8 cellular contexts compared by ENCODE assay signal in the genomic region with DNA sequence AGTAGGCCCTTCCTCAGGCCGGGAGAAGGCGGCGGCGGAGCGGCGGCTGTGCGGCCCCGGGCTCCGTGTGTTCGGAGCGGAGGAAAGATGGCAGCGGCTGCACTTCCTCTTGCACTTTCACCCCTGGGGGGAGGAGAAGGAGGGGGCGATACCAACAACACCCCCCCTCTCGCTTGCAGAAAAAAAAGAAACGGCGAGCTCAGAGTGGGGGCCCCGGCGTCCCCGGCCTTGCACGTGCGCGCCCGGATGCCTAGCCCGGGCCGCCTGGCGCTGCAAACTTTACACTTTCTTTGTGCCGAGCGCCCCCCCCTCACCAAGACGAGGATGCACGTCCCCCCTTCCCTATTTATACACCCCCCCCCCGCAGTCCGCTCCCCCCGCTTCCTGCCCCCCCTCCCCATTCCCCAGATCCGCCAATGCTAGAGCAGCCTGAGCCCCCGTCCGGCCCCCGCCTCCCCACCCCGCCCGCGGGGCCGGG. TPM values are rescaled to one million over a fixed set of nuclear protein-coding genes. Genes with fewer than 3 reads are reported as not detected.
A peak's percentile ranks its signal among the peaks of the same experiment; 100 is the strongest.
DNase-seq lines count a peak whose midpoint lies in the region; ATAC-seq and TF ChIP-seq lines count a peak whose summit lies in the region.

A gene with protein sequence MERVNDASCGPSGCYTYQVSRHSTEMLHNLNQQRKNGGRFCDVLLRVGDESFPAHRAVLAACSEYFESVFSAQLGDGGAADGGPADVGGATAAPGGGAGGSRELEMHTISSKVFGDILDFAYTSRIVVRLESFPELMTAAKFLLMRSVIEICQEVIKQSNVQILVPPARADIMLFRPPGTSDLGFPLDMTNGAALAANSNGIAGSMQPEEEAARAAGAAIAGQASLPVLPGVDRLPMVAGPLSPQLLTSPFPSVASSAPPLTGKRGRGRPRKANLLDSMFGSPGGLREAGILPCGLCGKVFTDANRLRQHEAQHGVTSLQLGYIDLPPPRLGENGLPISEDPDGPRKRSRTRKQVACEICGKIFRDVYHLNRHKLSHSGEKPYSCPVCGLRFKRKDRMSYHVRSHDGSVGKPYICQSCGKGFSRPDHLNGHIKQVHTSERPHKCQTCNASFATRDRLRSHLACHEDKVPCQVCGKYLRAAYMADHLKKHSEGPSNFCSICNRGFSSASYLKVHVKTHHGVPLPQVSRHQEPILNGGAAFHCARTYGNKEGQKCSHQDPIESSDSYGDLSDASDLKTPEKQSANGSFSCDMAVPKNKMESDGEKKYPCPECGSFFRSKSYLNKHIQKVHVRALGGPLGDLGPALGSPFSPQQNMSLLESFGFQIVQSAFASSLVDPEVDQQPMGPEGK (minus strand): TSS at position 92 of the 478 bp plus-strand sequence. CDS start 744 bp downstream, outside the sequence.

- H3K4me1 ChIP-seq in RWPE2 (ENCODE audit: insufficient read depth, poor library complexity, severe bottlenecking) (peaks cover 18% of the 10 kb centered on the region), thoracic aorta (ENCODE audit: control insufficient read depth in 1 of 2, low read depth in 2 of 2) (peaks cover 22 to 40% of the 10 kb centered on the region in 2 donors)

- peaks cover 40% of the 10 kb centered on the region for H3K36me3 Mint-ChIP-seq in activated naive CD4-positive, alpha-beta T cell treated with anti-CD3 and anti-CD28 coated beads, Interleukin-2, amount 10 ng/mL, durations not matched to agents 7 days and 5 days

- H3K27me3 Mint-ChIP-seq in activated naive CD4-positive, alpha-beta T cell treated with anti-CD3 and anti-CD28 coated beads, Interleukin-2, amount 10 ng/mL, durations not matched to agents 7 days and 5 days, result peaks cover 10% of the 10 kb centered on the region

- no peaks in the 10 kb centered on the region for H3K27me3 ChIP-seq in BJ (ENCODE audit: control insufficient read depth, insufficient read depth, low read length)
- no peaks in the 10 kb centered on the region for H3K27me3 ChIP-seq in RWPE2 (ENCODE audit: insufficient read depth, poor library complexity, severe bottlenecking)
- no peaks in the 10 kb centered on the region for H3K27me3 ChIP-seq in thoracic aorta (replicated peaks; ENCODE audit: insufficient read depth)

- CTCF ChIA-PET in BJ (lab: Yijun Ruan, JAX), result interaction anchor here (0.6 to 1.5 kb wide), 6 partner anchors 9 to 173 kb away, joined by 3 to 6 read pairs (median 4); no protein-coding TSS in a partner anchor
- CTCF ChIA-PET in activated naive CD4-positive, alpha-beta T cell treated with anti-CD3 and anti-CD28 coated beads, Interleukin-2, amount 10 ng/mL, durations not matched to agents 7 days and 5 days (lab: Charles Lee), result interaction anchor here (0.8 kb wide), 1 partner anchor 146 kb away, joined by 3 read pairs; no protein-coding TSS in a partner anchor

- H3K4me3 ChIP-seq in BJ (ENCODE audit: low read depth, low read length) (peak within 1 kb of the TSS; percentile 58), RWPE2 (ENCODE audit: severe bottlenecking) (peak within 1 kb of the TSS; percentile 47), thoracic aorta (peak within 1 kb of the TSS; percentile 91)

- H3K27ac ChIP-seq in RWPE2 (ENCODE audit: poor library complexity, severe bottlenecking) (peak within 1 kb of the TSS; percentile 89), thoracic aorta (peak within 1 kb of the TSS; percentile 78 to 85)

- ATAC-seq in GM19324 (IDR thresholded peaks at IDR 0.05; ENCODE audit: low FRiP score, unreplicated experiment), result peak; percentile 44
- peak; percentile 33 for ATAC-seq in RWPE2 (ENCODE audit: low read depth)
- peak; percentile 26 for ATAC-seq in omental fat pad (ENCODE audit: low FRiP score)
- ATAC-seq in thoracic aorta (ENCODE audit: insufficient number of reproducible peaks, low FRiP score, low read depth), result no peak

- H3K9me3 ChIP-seq in RWPE2 (ENCODE audit: severe bottlenecking) (no peaks in the 10 kb centered on the region), thoracic aorta (no peaks in the 10 kb centered on the region)

- H3K36me3 ChIP-seq in BJ (ENCODE audit: control insufficient read depth, insufficient read depth, low read length) (peaks cover 5% of the 10 kb centered on the region; the same call in 1 of the 2 replicates), RWPE2 (ENCODE audit: low read depth) (peaks cover 37% of the 10 kb centered on the region), thoracic aorta (peaks cover 5% of the 10 kb centered on the region)

- peaks cover 45% of the 10 kb centered on the region for H3K4me1 Mint-ChIP-seq in activated naive CD4-positive, alpha-beta T cell treated with anti-CD3 and anti-CD28 coated beads, Interleukin-2, amount 10 ng/mL, durations not matched to agents 7 days and 5 days

- H3K4me3 Mint-ChIP-seq in activated naive CD4-positive, alpha-beta T cell treated with anti-CD3 and anti-CD28 coated beads, Interleukin-2, amount 10 ng/mL, durations not matched to agents 7 days and 5 days, result peak within 1 kb of the TSS; percentile 84

- POLR2A ChIA-PET in BJ (lab: Charles Lee), result interaction anchor here (0.6 kb wide), 1 partner anchor 65 kb away, joined by 7 read pairs; no protein-coding TSS in a partner anchor

- DNase-seq in BJ (ENCODE audit: low read depth) (no peak), HuH-7.5 (ENCODE audit: low spot score) (peak; percentile 78), RWPE2 (ENCODE audit: low spot score) (peak; percentile 84), glomerular endothelial cell (ENCODE audit: extremely low read depth, low read depth, low spot score) (no peak), omental fat pad (ENCODE audit: low spot score) (no peak), thoracic aorta (ENCODE audit: low spot score) (no peak)
- DNase-seq in activated naive CD4-positive, alpha-beta T cell treated with anti-CD3 and anti-CD28 coated beads, Interleukin-2, amount 10 ng/mL, durations not matched to agents 7 days and 5 days, result peak; percentile 89

- peak within 1 kb of the TSS; percentile 91 for H3K27ac Mint-ChIP-seq in activated naive CD4-positive, alpha-beta T cell treated with anti-CD3 and anti-CD28 coated beads, Interleukin-2, amount 10 ng/mL, durations not matched to agents 7 days and 5 days

- no peaks in the 10 kb centered on the region for H3K9me3 Mint-ChIP-seq in activated naive CD4-positive, alpha-beta T cell treated with anti-CD3 and anti-CD28 coated beads, Interleukin-2, amount 10 ng/mL, durations not matched to agents 7 days and 5 days

- TF ChIP-seq CTCF in BJ (IDR thresholded peaks at IDR 0.05; ENCODE audit: insufficient read depth, low read depth, low read length) (no peak), RWPE2 (IDR thresholded peaks at IDR 0.05; ENCODE audit: poor library complexity, severe bottlenecking) (no peak), omental fat pad (IDR thresholded peaks at IDR 0.05) (no peak), thoracic aorta (IDR thresholded peaks at IDR 0.05) (no peak)

RNA-seq across cellular contexts. Expression of the gene that starts here (rescaled TPM):
- 6.2 and 10.1 TPM in 2 replicates for polyA plus RNA-seq in BJ (2011; rRNA removed)
- 12.9 and 15.8 TPM in 2 replicates for polyA minus RNA-seq in BJ (2011; rRNA and poly(A)+ RNA removed)
- total RNA-seq in glomerular endothelial cell, result 14.7 and 20.4 TPM in 2 replicates
- total RNA-seq in omental fat pad, result 10 to 100 TPM; 10.8 to 15.4 (median 14.8) TPM
- 10 to 100 TPM; 14.6 to 15.2 TPM for total RNA-seq in thoracic aorta

Comparison
In these comparisons a context has a peak if more than half of its experiments do, and no peak if none do; other contexts are left out.
1. DNase-seq: peak in HuH-7.5 (single experiment), RWPE2 (single experiment) and activated naive CD4-positive, alpha-beta T cell treated with anti-CD3 and anti-CD28 coated beads, Interleukin-2, amount 10 ng/mL, durations not matched to agents 7 days and 5 days (single experiment); none in BJ (single experiment), glomerular endothelial cell (single experiment), omental fat pad (single experiment) and thoracic aorta (single experiment).
2. Peak in every context shown above with its lines, with median percentiles within 50 percentile points of each other: H3K4me3 ChIP-seq.